Comparison of ENCODE assay signal across 15 cellular contexts in genomic region chr2:135600915-135601314, GRCh38.
DNase-seq lines count a peak whose midpoint lies in the region; ATAC-seq and TF ChIP-seq lines count a peak whose summit lies in the region.
"Had no signal": no experiment of that assay in that cellular context is flagged by ENCODE, and none has a peak within 500 bp of the region (broad histone marks: within the 10 kb centered on the region; RNA-seq: fewer than 3 reads in every experiment).

No MANE protein-coding gene starts in this region.

- no peak overlapping the region for H3K4me3 Mint-ChIP-seq in nephron progenitor cell
- H3K4me3 Mint-ChIP-seq: dendritic cell treated with granulocyte-macrophage colony-stimulating factor and Interleukin-4, amounts not matched to agents 40 ng/mL and 50 ng/mL, for 4 days; GM23338; stimulated activated naive CD8-positive, alpha-beta T cell treated with anti-CD3 and anti-CD28 coated beads, Interleukin-15, amount 100 ng/mL, for 72 hours had no signal

- peaks cover 32% of the 10 kb centered on the region for H3K36me3 Mint-ChIP-seq in nephron progenitor cell (ENCODE audit: low read depth)

- no peak overlapping the region for H3K4me3 ChIP-seq in cardiac fibroblast (replicated peaks in 1 of 2; ENCODE audit: low read depth in 2 of 2, low read length in 2 of 2)
- H3K4me3 ChIP-seq: GM23338 had no signal

- peak; percentile 23 for DNase-seq in EH (ENCODE audit: low read depth)
- DNase-seq in NAMALWA (ENCODE audit: low spot score) = peak; percentile 15
- DNase-seq in cardiac fibroblast (ENCODE audit: low read depth in 2 of 2) = peak; percentile 24 to 33
- no peak for DNase-seq in nephron progenitor cell
- DNase-seq in activated naive CD4-positive, alpha-beta T cell (lab: John Stamatoyannopoulos, UW) = no peak
- no peak for DNase-seq in D341Med (ENCODE audit: low spot score)
- DNase-seq: mesendoderm; NCI-H2029 treated with DMSO at 0.1 percent for 48 hours; posterior cingulate gyrus; stimulated activated CD4-positive, alpha-beta T cell treated with anti-CD3 and anti-CD28 coated beads, Interleukin-4, amount 100 ng/mL, for 24 hours; stimulated activated naive CD8-positive, alpha-beta T cell treated with anti-CD3 and anti-CD28 coated beads, Interleukin-15, amount 100 ng/mL, for 72 hours had no signal

- TF ChIP-seq CTCF in cardiac fibroblast (IDR thresholded peaks at IDR 0.05; ENCODE audit: low read depth, low read length) (no peak), nephron progenitor cell (IDR thresholded peaks at IDR 0.05) (no peak)

- no peaks in the 10 kb centered on the region for H3K4me1 Mint-ChIP-seq in nephron progenitor cell

- no peaks in the 10 kb centered on the region for H3K27me3 Mint-ChIP-seq in nephron progenitor cell (ENCODE audit: low read depth, poor library complexity)
- H3K27me3 Mint-ChIP-seq: dendritic cell treated with granulocyte-macrophage colony-stimulating factor and Interleukin-4, amounts not matched to agents 40 ng/mL and 50 ng/mL, for 4 days; stimulated activated naive CD8-positive, alpha-beta T cell treated with anti-CD3 and anti-CD28 coated beads, Interleukin-15, amount 100 ng/mL, for 72 hours had no signal

- ATAC-seq in HG03520 (IDR thresholded peaks at IDR 0.05; ENCODE audit: unreplicated experiment) = no peak
- ATAC-seq: activated naive CD4-positive, alpha-beta T cell treated with anti-CD3 and anti-CD28 coated beads, Interleukin-2, amount 50 U/mL, for 72 hours; GM23338; stimulated activated naive CD8-positive, alpha-beta T cell treated with anti-CD3 and anti-CD28 coated beads, Interleukin-15, amount 100 ng/mL, for 72 hours had no signal

- H3K9me3 Mint-ChIP-seq in nephron progenitor cell = no peaks in the 10 kb centered on the region
- H3K9me3 Mint-ChIP-seq: activated naive CD4-positive, alpha-beta T cell treated with anti-CD3 and anti-CD28 coated beads, Interleukin-2, amount 50 U/mL, for 72 hours; dendritic cell treated with granulocyte-macrophage colony-stimulating factor and Interleukin-4, amounts not matched to agents 40 ng/mL and 50 ng/mL, for 4 days; GM23338; stimulated activated naive CD8-positive, alpha-beta T cell treated with anti-CD3 and anti-CD28 coated beads, Interleukin-15, amount 100 ng/mL, for 72 hours had no signal

- peak overlapping the region; percentile 13 for H3K27ac Mint-ChIP-seq in nephron progenitor cell
- H3K27ac Mint-ChIP-seq: activated naive CD4-positive, alpha-beta T cell treated with anti-CD3 and anti-CD28 coated beads, Interleukin-2, amount 50 U/mL, for 72 hours; dendritic cell treated with granulocyte-macrophage colony-stimulating factor and Interleukin-4, amounts not matched to agents 40 ng/mL and 50 ng/mL, for 4 days had no signal

Comparison
In these comparisons a context has a peak if more than half of its experiments do, and no peak if none do; other contexts are left out.
1. DNase-seq: peak in EH (single experiment), NAMALWA (single experiment) and cardiac fibroblast (2 of 2); none in nephron progenitor cell (single experiment), activated naive CD4-positive, alpha-beta T cell (0 of 4) and D341Med (single experiment).